In genomic region chr10:2054728-2055127, GRCh38 we compare ENCODE assay signal across 31 cellular contexts.
"Had no signal": no experiment of that assay in that cellular context is flagged by ENCODE, and none has a peak within 500 bp of the region (broad histone marks: within the 10 kb centered on the region; RNA-seq: fewer than 3 reads in every experiment).

No MANE protein-coding gene starts in this region.

- DNase-seq: activated effector memory CD4-positive, alpha-beta T cell treated with anti-CD3 and anti-CD28 coated beads, Interleukin-2, amount 50 U/mL, for 16 hours; activated effector memory CD4-positive, alpha-beta T cell treated with Interleukin-2 at 50 U/mL for 16 hours; activated gamma-delta T cell; activated gamma-delta T cell treated with Interleukin-2 at 50 U/mL for 16 hours; activated naive CD4-positive, alpha-beta T cell; activated naive CD4-positive, alpha-beta T cell treated with anti-CD3 and anti-CD28 coated beads for 36 hours; activated naive CD4-positive, alpha-beta T cell treated with anti-CD3 and anti-CD28 coated beads, Interleukin-2, amount 10 ng/mL, durations not matched to agents 7 days and 5 days; activated naive CD4-positive, alpha-beta T cell treated with anti-CD3 and anti-CD28 coated beads, Interleukin-2, amount 50 U/mL, for 16 hours; activated naive CD4-positive, alpha-beta T cell treated with Interleukin-2 at 50 U/mL for 16 hours; activated naive CD8-positive, alpha-beta T cell treated with anti-CD3 and anti-CD28 coated beads for 36 hours; activated naive CD8-positive, alpha-beta T cell treated with anti-CD3 and anti-CD28 coated beads, Interleukin-2, amount 10 ng/mL, durations not matched to agents 7 days and 5 days; activated naive CD8-positive, alpha-beta T cell treated with anti-CD3 and anti-CD28 coated beads, Interleukin-2, amount 50 U/mL, for 24 hours; activated T-cell treated with anti-CD3 and anti-CD28 coated beads, Interleukin-2, amount 50 U/mL, for 24 hours; activated T-cell treated with anti-CD3 and anti-CD28 coated beads, Interleukin-2, amount 50 U/mL, for 4 hours; activated T-cell treated with anti-CD3 and anti-CD28 coated beads, Interleukin-2, amount 50 U/mL, for 48 hours; activated T-cell treated with anti-CD3 and anti-CD28 coated beads, Interleukin-2, amount 50 U/mL, for 72 hours; adrenal gland; amniotic stem cell; amygdala; anterior cingulate cortex; aorta; body of pancreas; brain microvascular endothelial cell; caudate nucleus; central memory CD4-positive, alpha-beta T cell; cerebellar nuclear complex had no signal

- H3K27me3 ChIP-seq: adrenal gland, ascending aorta, body of pancreas, brain microvascular endothelial cell, breast epithelium, cardiac muscle cell had no signal

- H3K9me3 ChIP-seq: adrenal gland, ascending aorta, body of pancreas, breast epithelium had no signal

- H3K27ac ChIP-seq: adrenal gland, ascending aorta, body of pancreas, brain microvascular endothelial cell, breast epithelium, cardiac muscle cell had no signal

- H3K4me3 ChIP-seq: adrenal gland, ascending aorta, body of pancreas, breast epithelium, cardiac muscle cell had no signal

- ATAC-seq: activated naive CD4-positive, alpha-beta T cell treated with anti-CD3 and anti-CD28 coated beads, Interleukin-2, amount 50 U/mL, for 72 hours; activated naive CD8-positive, alpha-beta T cell treated with anti-CD3 and anti-CD28 coated beads, Interleukin-2, amount 50 U/mL, for 24 hours; activated T-cell treated with anti-CD3 and anti-CD28 coated beads, Interleukin-2, amount 50 U/mL, for 4 hours; activated T-cell treated with anti-CD3 and anti-CD28 coated beads, Interleukin-2, amount 50 U/mL, for 72 hours; activated T-helper 17 cell treated with anti-CD3 and anti-CD28 coated beads, Interleukin-2, amount 50 U/mL, for 72 hours; body of pancreas had no signal

- H3K36me3 ChIP-seq: adrenal gland, ascending aorta, brain microvascular endothelial cell, breast epithelium, cardiac muscle cell had no signal

- H3K4me1 ChIP-seq: adrenal gland, ascending aorta, body of pancreas, breast epithelium had no signal
